Comparison of ENCODE assay signal across 10 cellular contexts in the genomic region with DNA sequence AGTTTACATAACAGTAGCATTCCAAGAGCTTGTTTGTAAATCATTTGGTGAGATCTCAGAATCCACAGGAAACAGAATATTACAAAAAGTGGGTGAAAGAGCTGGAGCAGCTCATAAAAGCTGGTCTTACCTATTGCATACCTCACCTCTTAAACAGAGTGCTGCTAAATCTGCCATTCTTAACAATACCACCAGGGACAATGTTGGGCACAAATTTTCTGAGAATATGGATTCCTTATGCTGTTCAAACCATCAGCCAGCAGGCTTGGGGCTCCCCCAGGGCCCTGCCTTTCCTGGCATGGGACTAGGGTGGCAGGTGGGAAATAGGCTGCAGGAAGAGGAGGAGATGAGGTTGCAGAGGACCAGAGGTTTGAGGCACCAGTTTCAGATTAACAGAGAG.
DNase-seq lines count a peak whose midpoint lies in the region; ATAC-seq lines count a peak whose summit lies in the region.
"Had no signal": no experiment of that assay in that cellular context is flagged by ENCODE, and none has a peak within 500 bp of the region (broad histone marks: within the 10 kb centered on the region; RNA-seq: fewer than 3 reads in every experiment).

No MANE protein-coding gene starts in this region.

- ATAC-seq in GM18909 (IDR thresholded peaks at IDR 0.05; ENCODE audit: poor library complexity, unreplicated experiment) (peak; percentile 46), HG03520 (IDR thresholded peaks at IDR 0.05; ENCODE audit: unreplicated experiment) (no peak), HG03159 (IDR thresholded peaks at IDR 0.05; ENCODE audit: unreplicated experiment) (no peak), HG02870 (IDR thresholded peaks at IDR 0.05; ENCODE audit: unreplicated experiment) (no peak)

- DNase-seq in CD1c-positive myeloid dendritic cell (ENCODE audit: extremely low spot score) (peak; percentile 27), SHP77 (lab: John Stamatoyannopoulos, UW) (peak; percentile 18), iPS-NIHi11 (ENCODE audit: low spot score) (peak; percentile 28), HPDE6-E6E7 (ENCODE audit: extremely low spot score) (no peak)
- DNase-seq: activated CD4-positive, alpha-beta T cell treated with anti-CD3 and anti-CD28 coated beads, Interleukin-2, amount 50 U/mL, for 4 hours; islet precursor cell had no signal
